21 cellular contexts compared by ENCODE assay signal in genomic region chr12:13005649-13006048, GRCh38. TPM values are rescaled to one million over a fixed set of nuclear protein-coding genes. Genes with fewer than 3 reads are reported as not detected.
"Had no signal": no experiment of that assay in that cellular context is flagged by ENCODE, and none has a peak within 500 bp of the region (broad histone marks: within the 10 kb centered on the region; RNA-seq: fewer than 3 reads in every experiment).

No MANE protein-coding gene starts in this region.

- H3K27ac ChIP-seq: ascending aorta, left lung, testis, upper lobe of right lung, WERI-Rb-1 had no signal

- ATAC-seq: activated CD8-positive, alpha-beta T cell treated with anti-CD3 and anti-CD28 coated beads for 36 hours; esophagus mucosa; left lung; stimulated activated naive CD8-positive, alpha-beta T cell treated with anti-CD3 and anti-CD28 coated beads, Interleukin-15, Interleukin-2, amounts not matched to agents 100 U/mL and 50 U/mL, for 24 hours; upper lobe of right lung had no signal

- H3K4me3 ChIP-seq: ascending aorta, left lung, testis, upper lobe of right lung had no signal

- H3K4me3 Mint-ChIP-seq: activated CD8-positive, alpha-beta T cell treated with anti-CD3 and anti-CD28 coated beads for 36 hours; activated T-helper 1 cell treated with anti-CD3 and anti-CD28 coated beads, Interleukin-12 subunit alpha, Interleukin-12 subunit beta, Interleukin-2, Interleukin-4 antibody, amounts not matched to agents 30 ng/mL and 10 ng/mL and 1 ng/mL, durations not matched to agents 14 hours and 24 hours and 36 hours; nephron progenitor cell had no signal

- H3K9me3 ChIP-seq: ascending aorta, left lung, testis, upper lobe of right lung had no signal

- H3K27me3 ChIP-seq: ascending aorta, left lung, testis, upper lobe of right lung had no signal

- H3K36me3 ChIP-seq: ascending aorta, left lung, upper lobe of right lung, WERI-Rb-1 had no signal

- H3K4me1 ChIP-seq: upper lobe of right lung had no signal

- H3K9me3 Mint-ChIP-seq: activated CD8-positive, alpha-beta T cell treated with anti-CD3 and anti-CD28 coated beads for 36 hours; activated T-helper 1 cell treated with anti-CD3 and anti-CD28 coated beads, Interleukin-12 subunit alpha, Interleukin-12 subunit beta, Interleukin-2, Interleukin-4 antibody, amounts not matched to agents 30 ng/mL and 10 ng/mL and 1 ng/mL, durations not matched to agents 14 hours and 24 hours and 36 hours; nephron progenitor cell had no signal

- FAIRE-seq: endometrium had no signal

- DNase-seq: activated CD4-positive, alpha-beta T cell treated with anti-CD3 and anti-CD28 coated beads for 4 hours; activated CD8-positive, alpha-beta T cell treated with anti-CD3 and anti-CD28 coated beads for 36 hours; activated naive CD4-positive, alpha-beta T cell; islet precursor cell; left lung; mesenchymal stem cell; nephron progenitor cell; stimulated activated CD4-positive, alpha-beta T cell treated with anti-CD3 and anti-CD28 coated beads, Interleukin-4, amount 100 ng/mL, for 1 hour; stimulated activated CD8-positive, alpha-beta memory T cell treated with anti-CD3 and anti-CD28 coated beads, Interleukin-4, amount 100 ng/mL, for 48 hours; stimulated activated naive CD8-positive, alpha-beta T cell treated with anti-CD3 and anti-CD28 coated beads, Interleukin-15, Interleukin-2, amounts not matched to agents 100 U/mL and 50 U/mL, for 24 hours; T1000; testis; upper lobe of right lung; WERI-Rb-1 had no signal

- H3K27ac Mint-ChIP-seq: activated CD8-positive, alpha-beta T cell treated with anti-CD3 and anti-CD28 coated beads for 36 hours; activated T-helper 1 cell treated with anti-CD3 and anti-CD28 coated beads, Interleukin-12 subunit alpha, Interleukin-12 subunit beta, Interleukin-2, Interleukin-4 antibody, amounts not matched to agents 30 ng/mL and 10 ng/mL and 1 ng/mL, durations not matched to agents 14 hours and 24 hours and 36 hours; nephron progenitor cell had no signal

RNA-seq across cellular contexts. Expression of gene GPRC5D, which starts 53.7 kb away (rescaled TPM):
- total RNA-seq: activated CD8-positive, alpha-beta T cell treated with anti-CD3 and anti-CD28 coated beads for 36 hours; activated T-helper 1 cell treated with anti-CD3 and anti-CD28 coated beads, Interleukin-12 subunit alpha, Interleukin-12 subunit beta, Interleukin-2, Interleukin-4 antibody, amounts not matched to agents 30 ng/mL and 10 ng/mL and 1 ng/mL, durations not matched to agents 14 hours and 24 hours and 36 hours; ascending aorta; esophagus mucosa; glomerular endothelial cell; left lung; osteoblast; pulmonary artery endothelial cell; upper lobe of right lung had no signal
